Comparison of ENCODE assay signal across 19 cellular contexts in genomic region chr4:146435962-146436361, GRCh38.
DNase-seq lines count a peak whose midpoint lies in the region; ATAC-seq, FAIRE-seq and TF ChIP-seq lines count a peak whose summit lies in the region.
"Had no signal": no experiment of that assay in that cellular context is flagged by ENCODE, and none has a peak within 500 bp of the region (broad histone marks: within the 10 kb centered on the region; RNA-seq: fewer than 3 reads in every experiment).

No MANE protein-coding gene starts in this region.

- no peaks in the 10 kb centered on the region for H3K36me3 Mint-ChIP-seq in progenitor cell of endocrine pancreas (ENCODE audit: insufficient read depth)

- H3K9me3 Mint-ChIP-seq in progenitor cell of endocrine pancreas (ENCODE audit: low read depth) = no peaks in the 10 kb centered on the region
- H3K9me3 Mint-ChIP-seq: H9 had no signal

- DNase-seq in EH (ENCODE audit: low read depth) (peak; percentile 3), fibroblast of mammary gland (ENCODE audit: low read depth) (peak; percentile 19), small intestine (no peak), HEK293T (ENCODE audit: extremely low spot score) (no peak), progenitor cell of endocrine pancreas (ENCODE audit: low spot score, unreplicated experiment) (no peak)
- DNase-seq: AML-193; Calu3; CD4-positive, CD25-positive, alpha-beta regulatory T cell; DMS 273 treated with DMSO at 0.1 percent for 48 hours; DMS79; EL; GOT3; H9 had no signal

- H3K27me3 Mint-ChIP-seq in progenitor cell of endocrine pancreas = no peaks in the 10 kb centered on the region
- H3K27me3 Mint-ChIP-seq: CD4-positive, CD25-positive, alpha-beta regulatory T cell had no signal

- peaks cover 8% of the 10 kb centered on the region for H3K4me1 Mint-ChIP-seq in progenitor cell of endocrine pancreas (ENCODE audit: low read depth)

- TF ChIP-seq CTCF in fibroblast of mammary gland (conservative IDR thresholded peaks at IDR 0.05; ENCODE audit: control insufficient read depth, insufficient read depth, low read depth, low read length) (no peak), progenitor cell of endocrine pancreas (IDR thresholded peaks at IDR 0.05; ENCODE audit: unreplicated experiment) (no peak)

- H3K4me3 Mint-ChIP-seq in progenitor cell of endocrine pancreas (ENCODE audit: low read depth) = no peak overlapping the region
- H3K4me3 Mint-ChIP-seq: CD4-positive, CD25-positive, alpha-beta regulatory T cell; H9 had no signal

- H3K4me3 ChIP-seq in fibroblast of mammary gland (ENCODE audit: control insufficient read depth, low read depth, low read length) (no peak overlapping the region), small intestine (ENCODE audit: low read depth in 1 of 2, low read length in 2 of 2) (no peak overlapping the region)
- H3K4me3 ChIP-seq: BLaER1 treated with 17β-estradiol and CSF1 and Interleukin-3, amounts not matched to agents 10 nM and 100 nM had no signal

- peak; percentile 61 for FAIRE-seq in small intestine (lab: Jason Lieb, UNC)
- FAIRE-seq: G401.6, GM12891, HepG2 had no signal

- CTCF ChIA-PET in HEK293T (lab: Yijun Ruan, JAX) = no interaction called here

- H3K27me3 ChIP-seq in small intestine (ENCODE audit: control insufficient read depth in 2 of 2, insufficient read depth in 2 of 2, low read length in 2 of 2) = no peaks in the 10 kb centered on the region
- H3K27me3 ChIP-seq: BLaER1 treated with 17β-estradiol and CSF1 and Interleukin-3, amounts not matched to agents 10 nM and 100 nM had no signal

- peak; percentile 68; the same call in 2 of the 3 replicates for ATAC-seq in SK-N-SH treated with all-trans-retinoic acid at 6 μM for 48 hours
- ATAC-seq in HG03457 (IDR thresholded peaks at IDR 0.05; ENCODE audit: unreplicated experiment) = no peak
- ATAC-seq: HepG2 had no signal

- no peaks in the 10 kb centered on the region for H3K9me3 ChIP-seq in small intestine (ENCODE audit: control insufficient read depth, low read depth)
- H3K9me3 ChIP-seq: BLaER1 treated with 17β-estradiol and CSF1 and Interleukin-3, amounts not matched to agents 10 nM and 100 nM had no signal

- POLR2A ChIA-PET in HEK293T (lab: Yijun Ruan, JAX) = no interaction called here

- H3K27ac Mint-ChIP-seq in progenitor cell of endocrine pancreas = no peak overlapping the region
- H3K27ac Mint-ChIP-seq: CD4-positive, CD25-positive, alpha-beta regulatory T cell; H9 had no signal

- no peaks in the 10 kb centered on the region for H3K4me1 ChIP-seq in small intestine (ENCODE audit: control insufficient read depth in 2 of 2, insufficient read depth in 1 of 2, low read depth in 1 of 2, low read length in 1 of 2)
- H3K4me1 ChIP-seq: BLaER1 treated with 17β-estradiol and CSF1 and Interleukin-3, amounts not matched to agents 10 nM and 100 nM had no signal

- no peaks in the 10 kb centered on the region for H3K36me3 ChIP-seq in small intestine (ENCODE audit: control insufficient read depth in 2 of 2, insufficient read depth in 2 of 2, low read length in 2 of 2)

- no peak overlapping the region for H3K27ac ChIP-seq in small intestine (ENCODE audit: low read depth in 1 of 2, low read length in 1 of 2)
- H3K27ac ChIP-seq: BLaER1 treated with 17β-estradiol and CSF1 and Interleukin-3, amounts not matched to agents 10 nM and 100 nM had no signal

TF ChIP-seq in SK-N-SH treated with all-trans-retinoic acid at 6 μM for 48 hours, 23 proteins besides CTCF, POLR2A, EP300 and RAD21 (continues in another document):
- TF ChIP-seq SNAI2 (CRISPR knock-in tag; IDR thresholded peaks at IDR 0.05) (no peak), OSR1 (CRISPR knock-in tag; IDR thresholded peaks at IDR 0.05) (no peak), PATZ1 (CRISPR knock-in tag; IDR thresholded peaks at IDR 0.05; ENCODE audit: borderline replicate concordance) (peak; percentile 69; the same call in 1 of the 2 replicates), ZC3H10 (CRISPR knock-in tag; IDR thresholded peaks at IDR 0.05) (peak; percentile 86; the same call in 1 of the 2 replicates), TCF4 (CRISPR knock-in tag; IDR thresholded peaks at IDR 0.05; ENCODE audit: borderline replicate concordance) (peak; percentile 73)

TF ChIP-seq in HEK293T, 16 proteins besides CTCF, POLR2A, EP300 and RAD21:
- TF ChIP-seq ELF4 (IDR thresholded peaks at IDR 0.05) (no peak), ZNF384 (IDR thresholded peaks at IDR 0.05) (no peak), CTBP1 (IDR thresholded peaks at IDR 0.05; ENCODE audit: borderline replicate concordance) (no peak), NFRKB (IDR thresholded peaks at IDR 0.05) (no peak), SUZ12 (IDR thresholded peaks at IDR 0.05) (no peak), ARNT (IDR thresholded peaks at IDR 0.05) (no peak), FOXK2 (IDR thresholded peaks at IDR 0.05) (no peak), TARDBP (IDR thresholded peaks at IDR 0.05) (no peak), L3MBTL2 (conservative IDR thresholded peaks at IDR 0.05) (no peak), FOXM1 (IDR thresholded peaks at IDR 0.05; ENCODE audit: borderline replicate concordance) (no peak), BHLHE40 (IDR thresholded peaks at IDR 0.05; ENCODE audit: borderline replicate concordance) (no peak), SP1 (IDR thresholded peaks at IDR 0.05) (no peak), HDGF (IDR thresholded peaks at IDR 0.05; ENCODE audit: borderline replicate concordance) (no peak), FOXA1 (IDR thresholded peaks at IDR 0.05) (no peak), LEF1 (IDR thresholded peaks at IDR 0.05; ENCODE audit: borderline replicate concordance) (no peak)
- TF ChIP-seq, protein P1, sequence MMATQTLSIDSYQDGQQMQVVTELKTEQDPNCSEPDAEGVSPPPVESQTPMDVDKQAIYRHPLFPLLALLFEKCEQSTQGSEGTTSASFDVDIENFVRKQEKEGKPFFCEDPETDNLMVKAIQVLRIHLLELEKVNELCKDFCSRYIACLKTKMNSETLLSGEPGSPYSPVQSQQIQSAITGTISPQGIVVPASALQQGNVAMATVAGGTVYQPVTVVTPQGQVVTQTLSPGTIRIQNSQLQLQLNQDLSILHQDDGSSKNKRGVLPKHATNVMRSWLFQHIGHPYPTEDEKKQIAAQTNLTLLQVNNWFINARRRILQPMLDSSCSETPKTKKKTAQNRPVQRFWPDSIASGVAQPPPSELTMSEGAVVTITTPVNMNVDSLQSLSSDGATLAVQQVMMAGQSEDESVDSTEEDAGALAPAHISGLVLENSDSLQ (IDR thresholded peaks at IDR 0.05) = no peak

Comparison
In these comparisons a context has a peak if more than half of its experiments do, and no peak if none do; other contexts are left out.
1. DNase-seq: peak in EH (single experiment) and fibroblast of mammary gland (single experiment); none in small intestine (single experiment), HEK293T (single experiment) and progenitor cell of endocrine pancreas (single experiment).